ENCODE assay signal across 11 cellular contexts in genomic region chr12:96046543-96047137, GRCh38. TPM values are rescaled to one million over a fixed set of nuclear protein-coding genes. Genes with fewer than 3 reads are reported as not detected.
DNase-seq lines count a peak whose midpoint lies in the region; ATAC-seq and TF ChIP-seq lines count a peak whose summit lies in the region.
"Had no signal": no experiment of that assay in that cellular context is flagged by ENCODE, and none has a peak within 500 bp of the region (broad histone marks: within the 10 kb centered on the region; RNA-seq: fewer than 3 reads in every experiment).

No MANE protein-coding gene starts in this region.

- peak; percentile 24 to 56 (median 38) for ATAC-seq in T-cell (replicated peaks in 1 of 4)
- ATAC-seq in foreskin keratinocyte = no peak
- no peak for ATAC-seq in stimulated activated naive B cell treated with anti-CD40 and anti-IgM and Interleukin-4, amounts not matched to agents 10 μg/mL and 1 μg/mL and 100 μg/mL, for 72 hours (replicated peaks)
- no peak for ATAC-seq in HG03135 (IDR thresholded peaks at IDR 0.05; ENCODE audit: unreplicated experiment)
- no peak for ATAC-seq in HG02763 (IDR thresholded peaks at IDR 0.05; ENCODE audit: unreplicated experiment)
- no peak for ATAC-seq in GM18909 (IDR thresholded peaks at IDR 0.05; ENCODE audit: poor library complexity, unreplicated experiment)

- no peak for TF ChIP-seq CTCF in foreskin keratinocyte (conservative IDR thresholded peaks at IDR 0.05)

- peak overlapping the region; percentile 77 for H3K27ac ChIP-seq in foreskin keratinocyte

- no peaks in the 10 kb centered on the region for H3K27me3 Mint-ChIP-seq in activated CD4-positive, alpha-beta T cell treated with anti-CD3 and anti-CD28 coated beads, Interleukin-2, amount 10 ng/mL, durations not matched to agents 7 days and 5 days
- no peaks in the 10 kb centered on the region for H3K27me3 Mint-ChIP-seq in T-cell
- H3K27me3 Mint-ChIP-seq in stimulated activated naive B cell treated with anti-CD40 and anti-IgM and Interleukin-4, amounts not matched to agents 10 μg/mL and 1 μg/mL and 100 μg/mL, for 72 hours = no peaks in the 10 kb centered on the region

- peaks cover 13% of the 10 kb centered on the region for H3K4me1 ChIP-seq in foreskin keratinocyte

- no peak for DNase-seq in activated CD4-positive, alpha-beta T cell treated with anti-CD3 and anti-CD28 coated beads, Interleukin-2, amount 10 ng/mL, durations not matched to agents 7 days and 5 days
- DNase-seq in activated CD4-positive, alpha-beta T cell treated with anti-CD3 and anti-CD28 coated beads for 4 hours = no peak
- DNase-seq in T-cell = no peak
- no peak for DNase-seq in foreskin keratinocyte
- no peak for DNase-seq in stimulated activated naive B cell treated with anti-CD40 and anti-IgM and Interleukin-4, amounts not matched to agents 10 μg/mL and 1 μg/mL and 100 μg/mL, for 72 hours
- DNase-seq: NCI-H510A; SHP77; stimulated activated CD4-positive, alpha-beta T cell treated with anti-CD3 and anti-CD28 coated beads, Interleukin-4, amount 100 ng/mL, for 4 hours had no signal

- H3K9me3 Mint-ChIP-seq in activated CD4-positive, alpha-beta T cell treated with anti-CD3 and anti-CD28 coated beads, Interleukin-2, amount 10 ng/mL, durations not matched to agents 7 days and 5 days = peaks cover 8% of the 10 kb centered on the region
- peaks cover 0 to 4% (median 3%) of the 10 kb centered on the region in 3 donors for H3K9me3 Mint-ChIP-seq in T-cell
- peaks cover 3% of the 10 kb centered on the region in 2 donors for H3K9me3 Mint-ChIP-seq in stimulated activated naive B cell treated with anti-CD40 and anti-IgM and Interleukin-4, amounts not matched to agents 10 μg/mL and 1 μg/mL and 100 μg/mL, for 72 hours

- no peaks in the 10 kb centered on the region for H3K27me3 ChIP-seq in foreskin keratinocyte

- peak overlapping the region; percentile 91 for H3K27ac Mint-ChIP-seq in activated CD4-positive, alpha-beta T cell treated with anti-CD3 and anti-CD28 coated beads, Interleukin-2, amount 10 ng/mL, durations not matched to agents 7 days and 5 days
- H3K27ac Mint-ChIP-seq in T-cell = peak overlapping the region; percentile 91 to 96
- peak overlapping the region; percentile 62 for H3K27ac Mint-ChIP-seq in stimulated activated naive B cell treated with anti-CD40 and anti-IgM and Interleukin-4, amounts not matched to agents 10 μg/mL and 1 μg/mL and 100 μg/mL, for 72 hours

- H3K36me3 Mint-ChIP-seq in activated CD4-positive, alpha-beta T cell treated with anti-CD3 and anti-CD28 coated beads, Interleukin-2, amount 10 ng/mL, durations not matched to agents 7 days and 5 days (ENCODE audit: low read depth) = peaks cover 5% of the 10 kb centered on the region
- no peaks in the 10 kb centered on the region for H3K36me3 Mint-ChIP-seq in T-cell
- H3K36me3 Mint-ChIP-seq in stimulated activated naive B cell treated with anti-CD40 and anti-IgM and Interleukin-4, amounts not matched to agents 10 μg/mL and 1 μg/mL and 100 μg/mL, for 72 hours = no peaks in the 10 kb centered on the region

- CTCF ChIA-PET in activated CD4-positive, alpha-beta T cell treated with anti-CD3 and anti-CD28 coated beads, Interleukin-2, amount 10 ng/mL, durations not matched to agents 7 days and 5 days (lab: Charles Lee) = interaction anchor here (1.0 kb wide), 1 partner anchor 171 kb away, joined by 3 read pairs; no protein-coding TSS in a partner anchor
- CTCF ChIA-PET in T-cell (lab: Charles Lee) = interaction anchor here (0.6 kb wide), 2 partner anchors 15 to 169 kb away, joined by 3 read pairs; no protein-coding TSS in a partner anchor

- peaks cover 50% of the 10 kb centered on the region for H3K4me1 Mint-ChIP-seq in activated CD4-positive, alpha-beta T cell treated with anti-CD3 and anti-CD28 coated beads, Interleukin-2, amount 10 ng/mL, durations not matched to agents 7 days and 5 days
- H3K4me1 Mint-ChIP-seq in T-cell = peaks cover 40 to 53% (median 50%) of the 10 kb centered on the region in 3 donors
- H3K4me1 Mint-ChIP-seq in stimulated activated naive B cell treated with anti-CD40 and anti-IgM and Interleukin-4, amounts not matched to agents 10 μg/mL and 1 μg/mL and 100 μg/mL, for 72 hours = peaks cover 43 to 67% of the 10 kb centered on the region in 2 donors

- H3K4me3 Mint-ChIP-seq in activated CD4-positive, alpha-beta T cell treated with anti-CD3 and anti-CD28 coated beads, Interleukin-2, amount 10 ng/mL, durations not matched to agents 7 days and 5 days = no peak overlapping the region
- peak overlapping the region in 2 of 3 donors; percentile 10 to 43 for H3K4me3 Mint-ChIP-seq in T-cell
- no peak overlapping the region for H3K4me3 Mint-ChIP-seq in stimulated activated naive B cell treated with anti-CD40 and anti-IgM and Interleukin-4, amounts not matched to agents 10 μg/mL and 1 μg/mL and 100 μg/mL, for 72 hours

- POLR2A ChIA-PET in activated CD4-positive, alpha-beta T cell treated with anti-CD3 and anti-CD28 coated beads, Interleukin-2, amount 10 ng/mL, durations not matched to agents 7 days and 5 days (lab: Charles Lee) = interaction anchor here (0.6 kb wide), 1 partner anchor 173 kb away, joined by 3 read pairs; no protein-coding TSS in a partner anchor
- POLR2A ChIA-PET in T-cell (lab: Charles Lee) = interaction anchor here in 1 of 2 donors (0.6 kb wide), 1 partner anchor 24 kb away, joined by 5 read pairs; no protein-coding TSS in a partner anchor

RNA-seq across cellular contexts. Expression of gene LTA4H, which starts 11.3 kb away (rescaled TPM):
- total RNA-seq in activated CD4-positive, alpha-beta T cell treated with anti-CD3 and anti-CD28 coated beads, Interleukin-2, amount 10 ng/mL, durations not matched to agents 7 days and 5 days = 10 to 100 TPM; 55.8 to 56.2 TPM
- total RNA-seq in T-cell = 10 to 100 TPM; 50.5 to 61.6 (median 58.7) TPM
- 97.7 and 108 TPM in 2 replicates for total RNA-seq in foreskin keratinocyte
- 65.7 and 78.8 TPM in 2 replicates for polyA plus RNA-seq in foreskin keratinocyte

RNA-seq across cellular contexts. Expression of gene HAL, which starts 50.5 kb away (rescaled TPM):
- under 1 TPM; 0.44 to 0.69 TPM for total RNA-seq in activated CD4-positive, alpha-beta T cell treated with anti-CD3 and anti-CD28 coated beads, Interleukin-2, amount 10 ng/mL, durations not matched to agents 7 days and 5 days
- total RNA-seq in T-cell = 1 to 10 TPM in 3 of 5 donors, under 1 TPM in 2; 0.54 to 2.4 (median 1.1) TPM
- 0.42 and 0.48 TPM in 2 replicates for total RNA-seq in foreskin keratinocyte
- polyA plus RNA-seq in foreskin keratinocyte = 0.03 and 0.08 TPM in 2 replicates

Comparison
In these comparisons a context has a peak if more than half of its experiments do, and no peak if none do; other contexts are left out.
1. H3K4me3 Mint-ChIP-seq: peak in T-cell (2 of 3); none in activated CD4-positive, alpha-beta T cell treated with anti-CD3 and anti-CD28 coated beads, Interleukin-2, amount 10 ng/mL, durations not matched to agents 7 days and 5 days (single experiment) and stimulated activated naive B cell treated with anti-CD40 and anti-IgM and Interleukin-4, amounts not matched to agents 10 μg/mL and 1 μg/mL and 100 μg/mL, for 72 hours (0 of 2).
2. ATAC-seq: peak in T-cell (4 of 4); none in foreskin keratinocyte (single experiment), stimulated activated naive B cell treated with anti-CD40 and anti-IgM and Interleukin-4, amounts not matched to agents 10 μg/mL and 1 μg/mL and 100 μg/mL, for 72 hours (0 of 2), HG03135 (single experiment), HG02763 (single experiment) and GM18909 (single experiment).
3. Peak in every context shown above with its lines, with median percentiles within 50 percentile points of each other: H3K27ac Mint-ChIP-seq.